Comparison of ENCODE assay signal across 1 cellular context in the genomic region with DNA sequence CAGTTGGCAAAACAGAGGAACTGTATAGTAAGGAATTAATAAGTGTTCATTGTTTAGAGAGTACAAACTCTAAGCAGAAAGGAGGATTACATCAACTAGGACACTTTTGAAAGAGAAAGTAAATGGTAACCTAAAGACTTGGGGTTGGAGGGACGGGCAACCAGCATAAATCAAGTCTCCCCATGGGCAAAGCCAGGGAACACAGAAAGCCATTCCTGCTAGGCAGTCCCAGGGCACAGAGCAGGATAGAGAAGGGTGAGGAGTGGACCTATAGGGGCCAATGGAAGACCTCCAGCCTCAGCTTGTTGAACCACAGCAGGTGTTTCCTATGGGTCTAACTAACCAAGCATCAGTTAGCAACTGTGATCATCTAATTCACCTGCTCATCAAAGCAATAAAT.
TF ChIP-seq lines count a peak whose summit lies in the region.

No MANE protein-coding gene starts in this region.

TF ChIP-seq in GM23338, 12 proteins besides CTCF, POLR2A, EP300 and RAD21:
- TF ChIP-seq, protein P1, sequence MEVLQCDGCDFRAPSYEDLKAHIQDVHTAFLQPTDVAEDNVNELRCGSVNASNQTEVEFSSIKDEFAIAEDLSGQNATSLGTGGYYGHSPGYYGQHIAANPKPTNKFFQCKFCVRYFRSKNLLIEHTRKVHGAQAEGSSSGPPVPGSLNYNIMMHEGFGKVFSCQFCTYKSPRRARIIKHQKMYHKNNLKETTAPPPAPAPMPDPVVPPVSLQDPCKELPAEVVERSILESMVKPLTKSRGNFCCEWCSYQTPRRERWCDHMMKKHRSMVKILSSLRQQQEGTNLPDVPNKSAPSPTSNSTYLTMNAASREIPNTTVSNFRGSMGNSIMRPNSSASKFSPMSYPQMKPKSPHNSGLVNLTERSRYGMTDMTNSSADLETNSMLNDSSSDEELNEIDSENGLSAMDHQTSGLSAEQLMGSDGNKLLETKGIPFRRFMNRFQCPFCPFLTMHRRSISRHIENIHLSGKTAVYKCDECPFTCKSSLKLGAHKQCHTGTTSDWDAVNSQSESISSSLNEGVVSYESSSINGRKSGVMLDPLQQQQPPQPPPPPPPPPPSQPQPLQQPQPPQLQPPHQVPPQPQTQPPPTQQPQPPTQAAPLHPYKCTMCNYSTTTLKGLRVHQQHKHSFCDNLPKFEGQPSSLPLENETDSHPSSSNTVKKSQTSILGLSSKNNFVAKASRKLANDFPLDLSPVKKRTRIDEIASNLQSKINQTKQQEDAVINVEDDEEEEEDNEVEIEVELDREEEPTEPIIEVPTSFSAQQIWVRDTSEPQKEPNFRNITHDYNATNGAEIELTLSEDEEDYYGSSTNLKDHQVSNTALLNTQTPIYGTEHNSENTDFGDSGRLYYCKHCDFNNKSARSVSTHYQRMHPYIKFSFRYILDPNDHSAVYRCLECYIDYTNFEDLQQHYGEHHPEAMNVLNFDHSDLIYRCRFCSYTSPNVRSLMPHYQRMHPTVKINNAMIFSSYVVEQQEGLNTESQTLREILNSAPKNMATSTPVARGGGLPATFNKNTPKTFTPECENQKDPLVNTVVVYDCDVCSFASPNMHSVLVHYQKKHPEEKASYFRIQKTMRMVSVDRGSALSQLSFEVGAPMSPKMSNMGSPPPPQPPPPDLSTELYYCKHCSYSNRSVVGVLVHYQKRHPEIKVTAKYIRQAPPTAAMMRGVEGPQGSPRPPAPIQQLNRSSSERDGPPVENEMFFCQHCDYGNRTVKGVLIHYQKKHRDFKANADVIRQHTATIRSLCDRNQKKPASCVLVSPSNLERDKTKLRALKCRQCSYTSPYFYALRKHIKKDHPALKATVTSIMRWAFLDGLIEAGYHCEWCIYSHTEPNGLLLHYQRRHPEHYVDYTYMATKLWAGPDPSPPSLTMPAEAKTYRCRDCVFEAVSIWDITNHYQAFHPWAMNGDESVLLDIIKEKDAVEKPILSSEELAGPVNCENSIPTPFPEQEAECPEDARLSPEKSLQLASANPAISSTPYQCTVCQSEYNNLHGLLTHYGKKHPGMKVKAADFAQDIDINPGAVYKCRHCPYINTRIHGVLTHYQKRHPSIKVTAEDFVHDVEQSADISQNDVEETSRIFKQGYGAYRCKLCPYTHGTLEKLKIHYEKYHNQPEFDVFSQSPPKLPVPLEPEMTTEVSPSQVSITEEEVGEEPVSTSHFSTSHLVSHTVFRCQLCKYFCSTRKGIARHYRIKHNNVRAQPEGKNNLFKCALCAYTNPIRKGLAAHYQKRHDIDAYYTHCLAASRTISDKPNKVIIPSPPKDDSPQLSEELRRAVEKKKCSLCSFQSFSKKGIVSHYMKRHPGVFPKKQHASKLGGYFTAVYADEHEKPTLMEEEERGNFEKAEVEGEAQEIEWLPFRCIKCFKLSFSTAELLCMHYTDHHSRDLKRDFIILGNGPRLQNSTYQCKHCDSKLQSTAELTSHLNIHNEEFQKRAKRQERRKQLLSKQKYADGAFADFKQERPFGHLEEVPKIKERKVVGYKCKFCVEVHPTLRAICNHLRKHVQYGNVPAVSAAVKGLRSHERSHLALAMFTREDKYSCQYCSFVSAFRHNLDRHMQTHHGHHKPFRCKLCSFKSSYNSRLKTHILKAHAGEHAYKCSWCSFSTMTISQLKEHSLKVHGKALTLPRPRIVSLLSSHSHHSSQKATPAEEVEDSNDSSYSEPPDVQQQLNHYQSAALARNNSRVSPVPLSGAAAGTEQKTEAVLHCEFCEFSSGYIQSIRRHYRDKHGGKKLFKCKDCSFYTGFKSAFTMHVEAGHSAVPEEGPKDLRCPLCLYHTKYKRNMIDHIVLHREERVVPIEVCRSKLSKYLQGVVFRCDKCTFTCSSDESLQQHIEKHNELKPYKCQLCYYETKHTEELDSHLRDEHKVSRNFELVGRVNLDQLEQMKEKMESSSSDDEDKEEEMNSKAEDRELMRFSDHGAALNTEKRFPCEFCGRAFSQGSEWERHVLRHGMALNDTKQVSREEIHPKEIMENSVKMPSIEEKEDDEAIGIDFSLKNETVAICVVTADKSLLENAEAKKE (CRISPR knock-in tag; IDR thresholded peaks at IDR 0.05), result no peak
- TF ChIP-seq, protein P2, sequence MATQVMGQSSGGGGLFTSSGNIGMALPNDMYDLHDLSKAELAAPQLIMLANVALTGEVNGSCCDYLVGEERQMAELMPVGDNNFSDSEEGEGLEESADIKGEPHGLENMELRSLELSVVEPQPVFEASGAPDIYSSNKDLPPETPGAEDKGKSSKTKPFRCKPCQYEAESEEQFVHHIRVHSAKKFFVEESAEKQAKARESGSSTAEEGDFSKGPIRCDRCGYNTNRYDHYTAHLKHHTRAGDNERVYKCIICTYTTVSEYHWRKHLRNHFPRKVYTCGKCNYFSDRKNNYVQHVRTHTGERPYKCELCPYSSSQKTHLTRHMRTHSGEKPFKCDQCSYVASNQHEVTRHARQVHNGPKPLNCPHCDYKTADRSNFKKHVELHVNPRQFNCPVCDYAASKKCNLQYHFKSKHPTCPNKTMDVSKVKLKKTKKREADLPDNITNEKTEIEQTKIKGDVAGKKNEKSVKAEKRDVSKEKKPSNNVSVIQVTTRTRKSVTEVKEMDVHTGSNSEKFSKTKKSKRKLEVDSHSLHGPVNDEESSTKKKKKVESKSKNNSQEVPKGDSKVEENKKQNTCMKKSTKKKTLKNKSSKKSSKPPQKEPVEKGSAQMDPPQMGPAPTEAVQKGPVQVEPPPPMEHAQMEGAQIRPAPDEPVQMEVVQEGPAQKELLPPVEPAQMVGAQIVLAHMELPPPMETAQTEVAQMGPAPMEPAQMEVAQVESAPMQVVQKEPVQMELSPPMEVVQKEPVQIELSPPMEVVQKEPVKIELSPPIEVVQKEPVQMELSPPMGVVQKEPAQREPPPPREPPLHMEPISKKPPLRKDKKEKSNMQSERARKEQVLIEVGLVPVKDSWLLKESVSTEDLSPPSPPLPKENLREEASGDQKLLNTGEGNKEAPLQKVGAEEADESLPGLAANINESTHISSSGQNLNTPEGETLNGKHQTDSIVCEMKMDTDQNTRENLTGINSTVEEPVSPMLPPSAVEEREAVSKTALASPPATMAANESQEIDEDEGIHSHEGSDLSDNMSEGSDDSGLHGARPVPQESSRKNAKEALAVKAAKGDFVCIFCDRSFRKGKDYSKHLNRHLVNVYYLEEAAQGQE (IDR thresholded peaks at IDR 0.05; ENCODE audit: unreplicated experiment), result no peak
- TF ChIP-seq STAT1 (IDR thresholded peaks at IDR 0.05; ENCODE audit: unreplicated experiment), result no peak
- TF ChIP-seq ZNF331 (CRISPR knock-in tag; IDR thresholded peaks at IDR 0.05; ENCODE audit: low read depth), result no peak
- TF ChIP-seq, protein P3, sequence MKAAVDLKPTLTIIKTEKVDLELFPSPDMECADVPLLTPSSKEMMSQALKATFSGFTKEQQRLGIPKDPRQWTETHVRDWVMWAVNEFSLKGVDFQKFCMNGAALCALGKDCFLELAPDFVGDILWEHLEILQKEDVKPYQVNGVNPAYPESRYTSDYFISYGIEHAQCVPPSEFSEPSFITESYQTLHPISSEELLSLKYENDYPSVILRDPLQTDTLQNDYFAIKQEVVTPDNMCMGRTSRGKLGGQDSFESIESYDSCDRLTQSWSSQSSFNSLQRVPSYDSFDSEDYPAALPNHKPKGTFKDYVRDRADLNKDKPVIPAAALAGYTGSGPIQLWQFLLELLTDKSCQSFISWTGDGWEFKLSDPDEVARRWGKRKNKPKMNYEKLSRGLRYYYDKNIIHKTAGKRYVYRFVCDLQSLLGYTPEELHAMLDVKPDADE (IDR thresholded peaks at IDR 0.05), result no peak
- TF ChIP-seq NANOG (IDR thresholded peaks at IDR 0.05; ENCODE audit: borderline replicate concordance), result no peak
- TF ChIP-seq CREB1 (CRISPR knock-in tag; IDR thresholded peaks at IDR 0.05; ENCODE audit: low read depth), result no peak
- no peak for TF ChIP-seq EZH2phosphoT487 (IDR thresholded peaks at IDR 0.05; ENCODE audit: unreplicated experiment)
- TF ChIP-seq EZH2 (IDR thresholded peaks at IDR 0.05; ENCODE audit: low read depth, unreplicated experiment), result no peak
- TF ChIP-seq POLR2AphosphoS5 (IDR thresholded peaks at IDR 0.05; ENCODE audit: low read depth), result no peak
- no peak for TF ChIP-seq ZNF114 (CRISPR knock-in tag; IDR thresholded peaks at IDR 0.05)
- no peak for TF ChIP-seq JUNB (IDR thresholded peaks at IDR 0.05; ENCODE audit: unreplicated experiment)
